In genomic region chrX:47817421-47817820, GRCh38 we compare ENCODE assay signal across 25 cellular contexts.
"Had no signal": no experiment of that assay in that cellular context is flagged by ENCODE, and none has a peak within 500 bp of the region (broad histone marks: within the 10 kb centered on the region; RNA-seq: fewer than 3 reads in every experiment).

No MANE protein-coding gene starts in this region.

- H3K4me1 ChIP-seq: lower lobe of right lung, testis, vagina had no signal

- H3K4me3 ChIP-seq: cardiac muscle cell, lower lobe of right lung, testis, vagina had no signal

- DNase-seq: activated CD4-positive, alpha-beta T cell treated with anti-CD3 and anti-CD28 coated beads, Interleukin-2, amount 10 ng/mL, durations not matched to agents 7 days and 5 days; activated CD8-positive, alpha-beta memory T cell treated with anti-CD3 and anti-CD28 coated beads, Interleukin-2, amount 10 ng/mL, durations not matched to agents 7 days and 5 days; activated gamma-delta T cell; activated naive CD4-positive, alpha-beta T cell treated with anti-CD3 and anti-CD28 coated beads, Interleukin-2, amount 50 U/mL, for 16 hours; activated naive CD8-positive, alpha-beta T cell treated with anti-CD3 and anti-CD28 coated beads, Interleukin-2, amount 50 U/mL, for 24 hours; activated T-cell treated with anti-CD3 and anti-CD28 coated beads for 4 hours; effector CD8-positive, alpha-beta T cell; glutamatergic neuron; hippocampal formation; lower lobe of right lung; naive thymus-derived CD8-positive, alpha-beta T cell; stimulated activated CD4-positive, alpha-beta T cell treated with anti-CD3 and anti-CD28 coated beads, Interleukin-2, amount 100 ng/mL, for 48 hours; stimulated activated CD8-positive, alpha-beta memory T cell treated with anti-CD3 and anti-CD28 coated beads, Interleukin-4, amount 100 ng/mL, for 48 hours; stimulated activated naive B cell treated with anti-CD40 and anti-IgM and Interleukin-4, amounts not matched to agents 10 μg/mL and 1 μg/mL and 100 μg/mL, for 72 hours; T-cell; testis; trophoblast cell had no signal

- H3K27me3 Mint-ChIP-seq: activated CD4-positive, alpha-beta T cell treated with anti-CD3 and anti-CD28 coated beads, Interleukin-2, amount 10 ng/mL, durations not matched to agents 7 days and 5 days; activated CD8-positive, alpha-beta memory T cell treated with anti-CD3 and anti-CD28 coated beads, Interleukin-2, amount 10 ng/mL, durations not matched to agents 7 days and 5 days; activated CD8-positive, alpha-beta T cell treated with anti-CD3 and anti-CD28 coated beads for 36 hours; activated naive CD8-positive, alpha-beta T cell treated with anti-CD3 and anti-CD28 coated beads, Interleukin-2, amount 50 U/mL, for 24 hours; dendritic cell treated with granulocyte-macrophage colony-stimulating factor and Interleukin-4, amounts not matched to agents 40 ng/mL and 50 ng/mL, for 4 days; naive thymus-derived CD8-positive, alpha-beta T cell had no signal

- H3K9me3 ChIP-seq: lower lobe of right lung, testis, vagina had no signal

- ATAC-seq: activated CD4-positive, CD25-positive, alpha-beta regulatory T cell treated with anti-CD3 and anti-CD28 coated beads, Interleukin-2, amount 50 U/mL, for 24 hours; activated CD8-positive, alpha-beta memory T cell treated with anti-CD3 and anti-CD28 coated beads, Interleukin-2, amount 10 ng/mL, durations not matched to agents 7 days and 5 days; activated naive CD8-positive, alpha-beta T cell treated with anti-CD3 and anti-CD28 coated beads, Interleukin-2, amount 50 U/mL, for 24 hours; esophagus mucosa; lower lobe of right lung; naive thymus-derived CD8-positive, alpha-beta T cell; stimulated activated naive B cell treated with anti-CD40 and anti-IgM and Interleukin-4, amounts not matched to agents 10 μg/mL and 1 μg/mL and 100 μg/mL, for 72 hours; T-cell had no signal

- H3K27ac Mint-ChIP-seq: activated CD4-positive, alpha-beta T cell treated with anti-CD3 and anti-CD28 coated beads, Interleukin-2, amount 10 ng/mL, durations not matched to agents 7 days and 5 days; activated CD8-positive, alpha-beta memory T cell treated with anti-CD3 and anti-CD28 coated beads, Interleukin-2, amount 10 ng/mL, durations not matched to agents 7 days and 5 days; activated CD8-positive, alpha-beta T cell treated with anti-CD3 and anti-CD28 coated beads for 36 hours; activated naive CD8-positive, alpha-beta T cell treated with anti-CD3 and anti-CD28 coated beads, Interleukin-2, amount 50 U/mL, for 24 hours; dendritic cell treated with granulocyte-macrophage colony-stimulating factor and Interleukin-4, amounts not matched to agents 40 ng/mL and 50 ng/mL, for 4 days; naive thymus-derived CD8-positive, alpha-beta T cell; stimulated activated naive B cell treated with anti-CD40 and anti-IgM and Interleukin-4, amounts not matched to agents 10 μg/mL and 1 μg/mL and 100 μg/mL, for 72 hours; T-cell had no signal

- H3K4me3 Mint-ChIP-seq: activated CD4-positive, alpha-beta T cell treated with anti-CD3 and anti-CD28 coated beads, Interleukin-2, amount 10 ng/mL, durations not matched to agents 7 days and 5 days; activated CD8-positive, alpha-beta memory T cell treated with anti-CD3 and anti-CD28 coated beads, Interleukin-2, amount 10 ng/mL, durations not matched to agents 7 days and 5 days; activated CD8-positive, alpha-beta T cell treated with anti-CD3 and anti-CD28 coated beads for 36 hours; activated naive CD8-positive, alpha-beta T cell treated with anti-CD3 and anti-CD28 coated beads, Interleukin-2, amount 50 U/mL, for 24 hours; dendritic cell treated with granulocyte-macrophage colony-stimulating factor and Interleukin-4, amounts not matched to agents 40 ng/mL and 50 ng/mL, for 4 days; naive thymus-derived CD8-positive, alpha-beta T cell; stimulated activated naive B cell treated with anti-CD40 and anti-IgM and Interleukin-4, amounts not matched to agents 10 μg/mL and 1 μg/mL and 100 μg/mL, for 72 hours; T-cell had no signal

- H3K27ac ChIP-seq: cardiac muscle cell, lower lobe of right lung, testis, vagina had no signal

- H3K36me3 ChIP-seq: cardiac muscle cell, lower lobe of right lung, vagina had no signal

- H3K4me1 Mint-ChIP-seq: stimulated activated naive B cell treated with anti-CD40 and anti-IgM and Interleukin-4, amounts not matched to agents 10 μg/mL and 1 μg/mL and 100 μg/mL, for 72 hours; T-cell had no signal

- FAIRE-seq: frontal cortex, islet of Langerhans had no signal

- H3K9me3 Mint-ChIP-seq: activated CD4-positive, alpha-beta T cell treated with anti-CD3 and anti-CD28 coated beads, Interleukin-2, amount 10 ng/mL, durations not matched to agents 7 days and 5 days; activated CD8-positive, alpha-beta T cell treated with anti-CD3 and anti-CD28 coated beads for 36 hours; activated naive CD8-positive, alpha-beta T cell treated with anti-CD3 and anti-CD28 coated beads, Interleukin-2, amount 50 U/mL, for 24 hours; dendritic cell treated with granulocyte-macrophage colony-stimulating factor and Interleukin-4, amounts not matched to agents 40 ng/mL and 50 ng/mL, for 4 days; T-cell had no signal

- H3K27me3 ChIP-seq: cardiac muscle cell, testis, vagina had no signal

- H3K36me3 Mint-ChIP-seq: naive thymus-derived CD8-positive, alpha-beta T cell; stimulated activated naive B cell treated with anti-CD40 and anti-IgM and Interleukin-4, amounts not matched to agents 10 μg/mL and 1 μg/mL and 100 μg/mL, for 72 hours; T-cell had no signal
